ENCODE assay signal across 8 cellular contexts in the genomic region with DNA sequence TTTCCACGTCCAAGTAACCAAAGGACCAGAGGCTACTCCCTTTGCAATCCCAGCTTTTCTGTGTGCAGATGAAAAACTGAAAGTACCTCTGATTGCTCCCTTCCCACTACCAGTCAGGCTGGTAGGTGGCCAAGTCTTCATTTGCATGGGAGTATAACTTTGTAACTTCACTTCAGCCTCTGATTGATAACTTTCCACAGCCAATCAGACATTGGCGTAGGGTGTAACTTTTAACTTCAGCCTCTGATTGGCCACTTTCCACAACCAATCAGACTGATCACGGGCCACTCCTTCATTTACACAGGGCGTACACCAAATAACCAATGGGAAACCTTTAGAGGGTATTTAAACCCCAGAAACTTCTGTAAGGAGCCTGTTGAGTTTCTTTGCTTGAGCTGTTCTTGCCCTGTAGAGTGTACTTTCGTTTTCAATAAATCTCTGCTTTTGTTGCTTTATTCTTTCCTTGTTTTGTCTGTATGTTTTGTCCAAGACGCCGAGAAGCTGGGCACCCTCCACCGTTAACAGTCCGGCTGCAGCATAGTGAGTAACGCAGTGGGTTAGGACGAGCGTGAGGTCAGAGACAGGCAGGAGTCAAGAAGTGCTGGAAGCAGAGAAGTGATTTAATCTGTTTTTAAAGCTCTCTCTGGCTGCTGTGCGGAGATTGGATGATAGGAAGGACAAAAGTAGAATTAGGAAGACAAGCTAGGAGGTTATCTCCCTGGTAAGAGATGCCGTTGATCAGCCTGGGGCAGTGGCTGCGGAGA. TPM values are rescaled to one million over a fixed set of nuclear protein-coding genes. Genes with fewer than 3 reads are reported as not detected.
DNase-seq lines count a peak whose midpoint lies in the region; ATAC-seq and TF ChIP-seq lines count a peak whose summit lies in the region.

No MANE protein-coding gene starts in this region.

- DNase-seq in DMS53 treated with DMSO at 0.1 percent for 48 hours (lab: John Stamatoyannopoulos, UW; ENCODE audit: unreplicated experiment) (peak; percentile 65), SJCRH30 (peak; percentile 93 to 99), fibroblast of lung (ENCODE audit: low read depth in 2 of 2) (peak; percentile 97 to 99), nephron progenitor cell (no peak)
- no peak for DNase-seq in naive thymus-derived CD4-positive, alpha-beta T cell
- DNase-seq in stimulated activated CD4-positive, alpha-beta T cell treated with anti-CD3 and anti-CD28 coated beads, Interleukin-4, amount 100 ng/mL, for 4 hours, result no peak

- peaks cover 59% of the 10 kb centered on the region for H3K4me1 Mint-ChIP-seq in nephron progenitor cell
- H3K4me1 Mint-ChIP-seq in naive thymus-derived CD4-positive, alpha-beta T cell, result peaks cover 15 to 42% (median 35%) of the 10 kb centered on the region in 7 donors

- H3F3A ChIP-seq in Loucy (ENCODE audit: low read depth), result no peaks in the 10 kb centered on the region

- no peak for ATAC-seq in GM18907 (IDR thresholded peaks at IDR 0.05; ENCODE audit: unreplicated experiment)
- no peak for ATAC-seq in naive thymus-derived CD4-positive, alpha-beta T cell

- H3K9me3 Mint-ChIP-seq in nephron progenitor cell, result peaks cover 6% of the 10 kb centered on the region
- peaks cover 0 to 2% (median 0%) of the 10 kb centered on the region in 11 donors for H3K9me3 Mint-ChIP-seq in naive thymus-derived CD4-positive, alpha-beta T cell

- H3K9ac ChIP-seq in Loucy (ENCODE audit: low read depth, low read length, poor library complexity, severe bottlenecking) (no peak overlapping the region), fibroblast of lung (ENCODE audit: insufficient read depth, low read length) (no peak overlapping the region)

- H2AFZ ChIP-seq in Loucy (ENCODE audit: low read length), result peak overlapping the region; percentile 43; the same call in 1 of the 2 replicates
- H2AFZ ChIP-seq in fibroblast of lung (ENCODE audit: low read length), result peak overlapping the region; percentile 74

- POLR2A ChIA-PET in naive thymus-derived CD4-positive, alpha-beta T cell (lab: Charles Lee), result interaction anchor here (0.8 kb wide), 1 partner anchor 1046 kb away, joined by 3 read pairs; no protein-coding TSS in a partner anchor

- H4K20me1 ChIP-seq in Loucy (ENCODE audit: insufficient read depth, low read length, poor library complexity, severe bottlenecking) (no peaks in the 10 kb centered on the region), fibroblast of lung (ENCODE audit: control insufficient read depth, extremely low read depth, insufficient read depth, low read length) (no peaks in the 10 kb centered on the region)

- H3K79me2 ChIP-seq in Loucy (ENCODE audit: insufficient read depth, low read length) (peaks cover 15% of the 10 kb centered on the region), fibroblast of lung (ENCODE audit: control insufficient read depth, insufficient read depth, low read length) (peaks cover 15% of the 10 kb centered on the region)

- intact Hi-C loops in naive thymus-derived CD4-positive, alpha-beta T cell (cut with micrococcal nuclease), result loop anchor here in 1 of 2 donors (5.0 kb wide), 1 partner anchor 682 kb away; no protein-coding TSS in a partner anchor

- peaks cover 4% of the 10 kb centered on the region for H3K36me3 Mint-ChIP-seq in nephron progenitor cell (ENCODE audit: low read depth)
- H3K36me3 Mint-ChIP-seq in naive thymus-derived CD4-positive, alpha-beta T cell, result peaks cover 0 to 7% (median 4%) of the 10 kb centered on the region in 5 donors

- peak overlapping the region; percentile 22; the same call in 1 of the 2 replicates for H3K27ac ChIP-seq in SJCRH30
- H3K27ac ChIP-seq in fibroblast of lung (ENCODE audit: insufficient read depth, low read length), result peak overlapping the region; percentile 63
- no peak overlapping the region for H3K27ac ChIP-seq in naive thymus-derived CD4-positive, alpha-beta T cell (ENCODE audit: low read depth, low read length)

- H3K27ac Mint-ChIP-seq in nephron progenitor cell, result no peak overlapping the region
- peak overlapping the region in 1 of 9 donors; percentile 38 for H3K27ac Mint-ChIP-seq in naive thymus-derived CD4-positive, alpha-beta T cell

- TF ChIP-seq CTCF in Loucy (conservative IDR thresholded peaks at IDR 0.05; ENCODE audit: low read length), result no peak
- no peak for TF ChIP-seq CTCF in fibroblast of lung (conservative IDR thresholded peaks at IDR 0.05 in 1 of 2, IDR thresholded peaks at IDR 0.05 in 1 of 2; ENCODE audit: low read depth in 1 of 2, low read length in 2 of 2)
- TF ChIP-seq CTCF in nephron progenitor cell (IDR thresholded peaks at IDR 0.05), result no peak

- H3K36me3 ChIP-seq in Loucy (ENCODE audit: insufficient read depth, low read length), result no peaks in the 10 kb centered on the region
- H3K36me3 ChIP-seq in SJCRH30, result peaks cover under 1% of the 10 kb centered on the region; the same call in 1 of the 2 replicates
- peaks cover 1% of the 10 kb centered on the region for H3K36me3 ChIP-seq in fibroblast of lung (ENCODE audit: control insufficient read depth, insufficient read depth, low read length)
- H3K36me3 ChIP-seq in naive thymus-derived CD4-positive, alpha-beta T cell (ENCODE audit: control insufficient read depth in 2 of 3, insufficient read depth in 3 of 3, low read length in 3 of 3), result peaks cover 0 to 4% (median 0%) of the 10 kb centered on the region in 3 experiments

- H3K9me3 ChIP-seq in Loucy (ENCODE audit: insufficient read depth, low read depth, low read length) (no peaks in the 10 kb centered on the region), SJCRH30 (replicated peaks) (peaks cover 1% of the 10 kb centered on the region; the same call in 1 of the 2 replicates), fibroblast of lung (ENCODE audit: control insufficient read depth, insufficient read depth, low read depth, low read length) (no peaks in the 10 kb centered on the region)
- no peaks in the 10 kb centered on the region for H3K9me3 ChIP-seq in naive thymus-derived CD4-positive, alpha-beta T cell (ENCODE audit: control insufficient read depth in 2 of 3, low read length in 3 of 3)

- CTCF ChIA-PET in naive thymus-derived CD4-positive, alpha-beta T cell (lab: Charles Lee), result no interaction called here

- H3K4me1 ChIP-seq in Loucy (ENCODE audit: insufficient read depth, low read length, poor library complexity, severe bottlenecking), result peaks cover 8% of the 10 kb centered on the region
- H3K4me1 ChIP-seq in SJCRH30, result peaks cover 3% of the 10 kb centered on the region; the same call in 1 of the 2 replicates
- peaks cover 2% of the 10 kb centered on the region for H3K4me1 ChIP-seq in fibroblast of lung (ENCODE audit: control insufficient read depth, extremely low read depth, insufficient read depth, low read length)
- H3K4me1 ChIP-seq in naive thymus-derived CD4-positive, alpha-beta T cell (ENCODE audit: control insufficient read depth in 2 of 2, insufficient read depth in 2 of 2, low read length in 2 of 2), result peaks cover 6 to 18% of the 10 kb centered on the region in 2 donors

- H3K4me3 ChIP-seq in Loucy (ENCODE audit: low read length, poor library complexity, severe bottlenecking) (no peak overlapping the region), SJCRH30 (peak overlapping the region; percentile 54), fibroblast of lung (replicated peaks in 1 of 4; ENCODE audit: control extremely low read depth in 1 of 4, insufficient read depth in 1 of 4, low read depth in 3 of 4, low read length in 4 of 4) (peak overlapping the region; percentile 51 to 66 (median 60))
- no peak overlapping the region for H3K4me3 ChIP-seq in naive thymus-derived CD4-positive, alpha-beta T cell (ENCODE audit: low read length)

- peak overlapping the region; percentile 34 for H3K4me3 Mint-ChIP-seq in nephron progenitor cell
- peak overlapping the region in 1 of 10 donors; percentile 5 for H3K4me3 Mint-ChIP-seq in naive thymus-derived CD4-positive, alpha-beta T cell

- H3K27me3 Mint-ChIP-seq in nephron progenitor cell (ENCODE audit: low read depth, poor library complexity), result peaks cover 14% of the 10 kb centered on the region
- peaks cover 0 to 4% (median 0%) of the 10 kb centered on the region in 5 donors for H3K27me3 Mint-ChIP-seq in naive thymus-derived CD4-positive, alpha-beta T cell

- H3K4me2 ChIP-seq in Loucy (ENCODE audit: low read depth, low read length, poor library complexity, severe bottlenecking), result no peak overlapping the region
- peak overlapping the region; percentile 90 for H3K4me2 ChIP-seq in fibroblast of lung (ENCODE audit: extremely low read depth, insufficient read depth, low read length)

- no peaks in the 10 kb centered on the region for H3K9me2 ChIP-seq in Loucy (replicated peaks; ENCODE audit: low read depth, low read length)

- H3K27me3 ChIP-seq in Loucy (ENCODE audit: insufficient read depth, low read length, poor library complexity, severe bottlenecking), result no peaks in the 10 kb centered on the region
- no peaks in the 10 kb centered on the region for H3K27me3 ChIP-seq in SJCRH30
- no peaks in the 10 kb centered on the region for H3K27me3 ChIP-seq in fibroblast of lung (ENCODE audit: control insufficient read depth, insufficient read depth, low read length)
- H3K27me3 ChIP-seq in naive thymus-derived CD4-positive, alpha-beta T cell (ENCODE audit: control insufficient read depth in 2 of 2, insufficient read depth in 2 of 2, low read length in 2 of 2), result no peaks in the 10 kb centered on the region

RNA-seq across cellular contexts. Expression of a gene that starts 3.5 kb away (rescaled TPM):
- 93.7 and 101 TPM in 2 replicates for total RNA-seq in SJCRH30 (2014; rRNA removed; shearing (Covaris generic))
- total RNA-seq in fibroblast of lung, result 22.0 and 27.7 TPM in 2 replicates
- polyA plus RNA-seq in fibroblast of lung, result 29.6 and 46.1 TPM in 2 replicates
- polyA plus RNA-seq in fibroblast of lung (2012), result 17.8 and 27.5 TPM in 2 replicates
- 7.6 and 11.6 TPM in 2 replicates for polyA minus RNA-seq in fibroblast of lung (ENCODE audit: low replicate concordance)
- total RNA-seq in naive thymus-derived CD4-positive, alpha-beta T cell, result 10 to 100 TPM; 44.2 to 60.7 (median 59.5) TPM
- 10 to 100 TPM; 31.4 to 39.9 TPM for polyA plus RNA-seq in naive thymus-derived CD4-positive, alpha-beta T cell

RNA-seq across cellular contexts. Expression of a gene that starts 25.7 kb away (rescaled TPM):
- 28.5 and 31.8 TPM in 2 replicates for total RNA-seq in SJCRH30 (2014; rRNA removed; shearing (Covaris generic))
- not detected in 2 replicates for total RNA-seq in fibroblast of lung
- 0.02 TPM in 1 of 2 replicates, not detected in the other for polyA plus RNA-seq in fibroblast of lung
- 0.05 TPM in 1 of 2 replicates, not detected in the other for polyA plus RNA-seq in fibroblast of lung (2012)
- not detected in 2 replicates for polyA minus RNA-seq in fibroblast of lung (ENCODE audit: low replicate concordance)
- total RNA-seq in naive thymus-derived CD4-positive, alpha-beta T cell, result not detected
- under 1 TPM in 1 of 2 donors, not detected in 1; 0.07 TPM for polyA plus RNA-seq in naive thymus-derived CD4-positive, alpha-beta T cell

Comparison
In these comparisons a context has a peak if more than half of its experiments do, and no peak if none do; other contexts are left out.
1. DNase-seq: peak in DMS53 treated with DMSO at 0.1 percent for 48 hours (single experiment), SJCRH30 (2 of 2) and fibroblast of lung (2 of 2); none in nephron progenitor cell (single experiment), naive thymus-derived CD4-positive, alpha-beta T cell (0 of 9) and stimulated activated CD4-positive, alpha-beta T cell treated with anti-CD3 and anti-CD28 coated beads, Interleukin-4, amount 100 ng/mL, for 4 hours (0 of 2).
2. H3K4me3 ChIP-seq: peak in SJCRH30 (single experiment) and fibroblast of lung (4 of 4); none in Loucy (single experiment) and naive thymus-derived CD4-positive, alpha-beta T cell (single experiment).
3. RNA of a gene that starts 25.7 kb away (total RNA-seq): 28.5 to 31.8 TPM in SJCRH30; not detected in naive thymus-derived CD4-positive, alpha-beta T cell and not detected in fibroblast of lung; every median in the first group is over 10 times any median in the second.